Comparison of ENCODE assay signal across 17 cellular contexts in the genomic region with DNA sequence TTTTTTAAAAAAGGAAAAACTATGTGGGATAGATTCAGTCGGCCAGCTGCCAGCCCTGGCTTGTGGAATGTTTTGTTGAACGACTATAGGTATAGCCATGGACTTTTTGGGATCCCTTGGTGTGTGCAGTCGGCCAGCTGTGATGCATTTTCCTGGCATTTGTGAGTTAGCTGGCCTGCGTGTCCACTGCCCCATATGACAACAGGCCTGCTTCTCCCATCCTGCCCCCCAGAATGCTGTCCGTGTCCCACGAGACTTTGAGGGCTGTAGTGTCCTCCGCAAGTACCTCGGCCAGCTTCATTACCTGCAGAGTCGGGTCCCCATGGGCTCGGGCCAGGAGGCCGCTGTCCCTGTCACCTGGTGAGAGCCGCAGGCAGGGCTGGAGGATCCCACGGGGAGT. TPM values are rescaled to one million over a fixed set of nuclear protein-coding genes. Genes with fewer than 3 reads are reported as not detected.
DNase-seq lines count a peak whose midpoint lies in the region; ATAC-seq and TF ChIP-seq lines count a peak whose summit lies in the region.
"Had no signal": no experiment of that assay in that cellular context is flagged by ENCODE, and none has a peak within 500 bp of the region (broad histone marks: within the 10 kb centered on the region; RNA-seq: fewer than 3 reads in every experiment).

No MANE protein-coding gene starts in this region.

- H3K36me3 ChIP-seq in GM23248 (ENCODE audit: low read depth) = no peaks in the 10 kb centered on the region
- H3K36me3 ChIP-seq in suprapubic skin = peaks cover 33% of the 10 kb centered on the region
- peaks cover 0 to 26% of the 10 kb centered on the region in 2 experiments for H3K36me3 ChIP-seq in SK-N-SH (replicated peaks in 1 of 2; ENCODE audit: control insufficient read depth in 1 of 2, insufficient read depth in 2 of 2, low read length in 1 of 2)
- H3K36me3 ChIP-seq in MM.1S (replicated peaks; ENCODE audit: insufficient read depth, low read length) = peaks cover 5% of the 10 kb centered on the region; the same call in 1 of the 2 replicates

- CTCF ChIA-PET in SK-N-SH (lab: Yijun Ruan, JAX) = interaction anchor here (2.6 to 7.1 kb wide), 2 partner anchors 9 to 16 kb away, joined by 8 to 48 read pairs; no protein-coding TSS in a partner anchor

- no peak for DNase-seq in GM23248
- no peak for DNase-seq in central memory CD8-positive, alpha-beta T cell (ENCODE audit: low spot score in 2 of 2)
- no peak for DNase-seq in suprapubic skin (ENCODE audit: low spot score in 2 of 2)
- DNase-seq in SK-N-SH = no peak
- DNase-seq in NCI-H524 treated with DMSO at 0.1 percent for 48 hours (lab: John Stamatoyannopoulos, UW) = no peak
- no peak for DNase-seq in MM.1S
- DNase-seq in activated T-cell treated with anti-CD3 and anti-CD28 coated beads, Interleukin-2, amount 50 U/mL, for 48 hours = no peak
- DNase-seq: activated CD4-positive, alpha-beta T cell treated with anti-CD3 and anti-CD28 coated beads for 36 hours; CD4-positive, alpha-beta memory T cell; DMS79 treated with DMSO at 0.1 percent for 48 hours; right lobe of liver; stimulated activated CD4-positive, alpha-beta T cell treated with anti-CD3 and anti-CD28 coated beads, Interleukin-2, amount 100 ng/mL, for 24 hours had no signal

- peaks cover 9% of the 10 kb centered on the region; the same call in 1 of the 2 replicates for H3K4me1 ChIP-seq in GM23248 (ENCODE audit: insufficient read depth)
- peaks cover 35% of the 10 kb centered on the region for H3K4me1 ChIP-seq in suprapubic skin
- peaks cover 0 to 5% of the 10 kb centered on the region in 2 experiments; a peak in 1 of 4 replicates for H3K4me1 ChIP-seq in SK-N-SH (ENCODE audit: control insufficient read depth in 1 of 2, insufficient read depth in 2 of 2, low read depth in 1 of 2, low read length in 1 of 2)
- H3K4me1 ChIP-seq in MM.1S (ENCODE audit: low read length) = no peaks in the 10 kb centered on the region
- H3K4me1 ChIP-seq: right lobe of liver had no signal

- H2AFZ ChIP-seq in GM23248 (no peak overlapping the region), SK-N-SH (ENCODE audit: low read depth) (no peak overlapping the region), MM.1S (ENCODE audit: low read length) (no peak overlapping the region)
- H2AFZ ChIP-seq: GM23338 had no signal

- peaks cover 8% of the 10 kb centered on the region for H3K4me1 Mint-ChIP-seq in central memory CD8-positive, alpha-beta T cell
- H3K4me1 Mint-ChIP-seq: activated T-helper 17 cell treated with anti-CD3 and anti-CD28 coated beads, Interleukin-2, amount 50 U/mL, for 72 hours; GM23338 had no signal

- TF ChIP-seq EP300 in suprapubic skin (IDR thresholded peaks at IDR 0.05) (no peak), SK-N-SH (IDR thresholded peaks at IDR 0.05; ENCODE audit: borderline replicate concordance in 1 of 2, low read depth in 1 of 2, low read length in 1 of 2) (no peak)

- H3K27ac Mint-ChIP-seq in central memory CD8-positive, alpha-beta T cell (ENCODE audit: low read depth) = peak overlapping the region; percentile 65
- H3K27ac Mint-ChIP-seq: activated CD4-positive, alpha-beta T cell treated with anti-CD3 and anti-CD28 coated beads for 36 hours; GM23338 had no signal

- TF ChIP-seq POLR2A in suprapubic skin (IDR thresholded peaks at IDR 0.05) = no peak

- H3K9me3 Mint-ChIP-seq in central memory CD8-positive, alpha-beta T cell = no peaks in the 10 kb centered on the region
- H3K9me3 Mint-ChIP-seq: activated T-helper 17 cell treated with anti-CD3 and anti-CD28 coated beads, Interleukin-2, amount 50 U/mL, for 72 hours; GM23338 had no signal

- H3K4me2 ChIP-seq in GM23248 (ENCODE audit: unreplicated experiment) (no peak overlapping the region), SK-N-SH (no peak overlapping the region), MM.1S (ENCODE audit: low read depth, low read length) (no peak overlapping the region)
- H3K4me2 ChIP-seq: GM23338 had no signal

- TF ChIP-seq RAD21 in SK-N-SH (IDR thresholded peaks at IDR 0.05; ENCODE audit: low read length) = no peak

- H4K20me1 ChIP-seq in GM23248 (ENCODE audit: insufficient read depth) = peaks cover 7% of the 10 kb centered on the region
- peaks cover 32% of the 10 kb centered on the region for H4K20me1 ChIP-seq in SK-N-SH (ENCODE audit: insufficient read depth)
- no peaks in the 10 kb centered on the region for H4K20me1 ChIP-seq in MM.1S (ENCODE audit: insufficient read depth, low read length)

- H3K27ac ChIP-seq in GM23248 = no peak overlapping the region
- peak overlapping the region; percentile 82 for H3K27ac ChIP-seq in layer of hippocampus (ENCODE audit: low read depth, low read length)
- H3K27ac ChIP-seq in suprapubic skin = peak overlapping the region; percentile 47
- no peak overlapping the region for H3K27ac ChIP-seq in SK-N-SH (ENCODE audit: low read depth in 2 of 2, low read length in 1 of 2)
- no peak overlapping the region for H3K27ac ChIP-seq in MM.1S (ENCODE audit: low read length)
- H3K27ac ChIP-seq: neutrophil, Peyer's patch, right lobe of liver had no signal

- POLR2A ChIA-PET in SK-N-SH (lab: Yijun Ruan, JAX) = interaction anchor here (1.3 kb wide), 1 partner anchor 24 kb away, joined by 3 read pairs; a partner anchor contains a TSS

- H3F3A ChIP-seq in GM23248 (ENCODE audit: insufficient read depth) (peaks cover 4% of the 10 kb centered on the region; the same call in 1 of the 2 replicates), SK-N-SH (replicated peaks; ENCODE audit: insufficient read depth) (no peaks in the 10 kb centered on the region), MM.1S (ENCODE audit: insufficient read depth, low read length) (no peaks in the 10 kb centered on the region)

- H3K9me2 ChIP-seq in GM23248 (ENCODE audit: insufficient read depth) (no peaks in the 10 kb centered on the region), SK-N-SH (no peaks in the 10 kb centered on the region), MM.1S (replicated peaks; ENCODE audit: insufficient read depth, low read length) (no peaks in the 10 kb centered on the region)

- H3K27me3 Mint-ChIP-seq in central memory CD8-positive, alpha-beta T cell = no peaks in the 10 kb centered on the region
- H3K27me3 Mint-ChIP-seq: activated CD4-positive, alpha-beta T cell treated with anti-CD3 and anti-CD28 coated beads for 36 hours; activated T-helper 17 cell treated with anti-CD3 and anti-CD28 coated beads, Interleukin-2, amount 50 U/mL, for 72 hours; CD4-positive, alpha-beta memory T cell had no signal

- no peak for ATAC-seq in central memory CD8-positive, alpha-beta T cell (replicated peaks; ENCODE audit: extremely low read depth, poor library complexity, severe bottlenecking)
- ATAC-seq: activated CD4-positive, alpha-beta T cell treated with anti-CD3 and anti-CD28 coated beads for 36 hours; activated T-helper 17 cell treated with anti-CD3 and anti-CD28 coated beads, Interleukin-2, amount 50 U/mL, for 72 hours; GM23338; right lobe of liver had no signal

- peaks cover 59% of the 10 kb centered on the region for H3K79me2 ChIP-seq in GM23248 (ENCODE audit: insufficient read depth)
- H3K79me2 ChIP-seq in SK-N-SH (ENCODE audit: insufficient read depth) = peaks cover 54% of the 10 kb centered on the region
- peaks cover 44% of the 10 kb centered on the region for H3K79me2 ChIP-seq in MM.1S (ENCODE audit: low read length)

- H3K27me3 ChIP-seq in GM23248 (replicated peaks; ENCODE audit: insufficient read depth) = no peaks in the 10 kb centered on the region
- no peaks in the 10 kb centered on the region for H3K27me3 ChIP-seq in layer of hippocampus (ENCODE audit: control insufficient read depth, insufficient read depth, low read length)
- H3K27me3 ChIP-seq in suprapubic skin = no peaks in the 10 kb centered on the region
- no peaks in the 10 kb centered on the region for H3K27me3 ChIP-seq in SK-N-SH (ENCODE audit: insufficient read depth)
- no peaks in the 10 kb centered on the region for H3K27me3 ChIP-seq in MM.1S (replicated peaks; ENCODE audit: insufficient read depth, low read length)
- H3K27me3 ChIP-seq: neutrophil, Peyer's patch, right lobe of liver had no signal

- H3K9ac ChIP-seq in GM23248 (peak overlapping the region; percentile 39; the same call in 1 of the 2 replicates), SK-N-SH (no peak overlapping the region), MM.1S (ENCODE audit: low read length) (no peak overlapping the region)

- WGBS in GM23248 (ENCODE audit: low coverage in 1 of 2, low lambda C conversion rate in 2 of 2, missing lambda C conversion rate in 2 of 2), 2 experiments = 82 to 84% methylated on average over 13 of the region's 13 CpGs
- WGBS in suprapubic skin = 76% methylated on average over 7 of the region's 13 CpGs
- WGBS in SK-N-SH (ENCODE audit: low lambda C conversion rate) = 89% methylated on average over 13 of the region's 13 CpGs

- H3K9me3 ChIP-seq in GM23248 (ENCODE audit: low read depth) (no peaks in the 10 kb centered on the region), suprapubic skin (no peaks in the 10 kb centered on the region), SK-N-SH (no peaks in the 10 kb centered on the region), MM.1S (replicated peaks; ENCODE audit: insufficient read depth, low read length) (no peaks in the 10 kb centered on the region)
- H3K9me3 ChIP-seq: neutrophil, Peyer's patch, right lobe of liver had no signal

- in situ Hi-C loops in GM23248 (cut with MboI) = no loop called here

- H3K4me3 ChIP-seq in GM23248 = no peak overlapping the region
- no peak overlapping the region for H3K4me3 ChIP-seq in suprapubic skin
- H3K4me3 ChIP-seq in SK-N-SH (ENCODE audit: low read depth in 2 of 2, low read length in 1 of 2) = no peak overlapping the region
- H3K4me3 ChIP-seq in MM.1S (ENCODE audit: low read length) = no peak overlapping the region
- H3K4me3 ChIP-seq: GM23338, Peyer's patch, right lobe of liver had no signal

- peaks cover 25% of the 10 kb centered on the region for H3K36me3 Mint-ChIP-seq in central memory CD8-positive, alpha-beta T cell (ENCODE audit: insufficient read depth)

- no peak overlapping the region for H3K4me3 Mint-ChIP-seq in central memory CD8-positive, alpha-beta T cell
- H3K4me3 Mint-ChIP-seq: activated CD4-positive, alpha-beta T cell treated with anti-CD3 and anti-CD28 coated beads for 36 hours; activated T-helper 17 cell treated with anti-CD3 and anti-CD28 coated beads, Interleukin-2, amount 50 U/mL, for 72 hours; CD4-positive, alpha-beta memory T cell; GM23338 had no signal

- TF ChIP-seq CTCF in suprapubic skin (IDR thresholded peaks at IDR 0.05) (no peak), SK-N-SH (IDR thresholded peaks at IDR 0.05) (no peak), MM.1S (IDR thresholded peaks at IDR 0.05; ENCODE audit: low read length) (no peak)

TF ChIP-seq in SK-N-SH, 30 proteins besides CTCF, POLR2A, EP300 and RAD21 (continues in another document):
- no peak for TF ChIP-seq FOXM1 (IDR thresholded peaks at IDR 0.05; ENCODE audit: low read depth)

RNA-seq across cellular contexts. Expression of a gene that starts 23.6 kb away (rescaled TPM):
- total RNA-seq in GM23248 (2014; rRNA removed; shearing (Covaris generic)) = 9.0 and 10.9 TPM in 2 replicates
- polyA plus RNA-seq in GM23248 (2016; fragmentation: Nextera tagmentation; extraction: Ambion mirVana) = 12.0 and 14.3 TPM in 2 replicates
- 100 to 1,000 TPM in 1 of 4 donors, 10 to 100 TPM in 3; 45.9 to 135 (median 61.1) TPM for total RNA-seq in suprapubic skin
- 4.4 and 10.9 TPM in 2 replicates for polyA plus RNA-seq in SK-N-SH (2012; rRNA removed)
- polyA plus RNA-seq in SK-N-SH (2012; cell fraction: cytosol; rRNA removed) = 2.7 and 4.3 TPM in 2 replicates
- 29.6 and 47.7 TPM in 2 replicates for polyA plus RNA-seq in SK-N-SH (2012; cell fraction: nucleus; rRNA removed)

Comparison
In these comparisons a context has a peak if more than half of its experiments do, and no peak if none do; other contexts are left out.
1. H3K27ac ChIP-seq: peak in layer of hippocampus (single experiment) and suprapubic skin (single experiment); none in GM23248 (single experiment), SK-N-SH (0 of 2) and MM.1S (single experiment).